ENCODE assay signal across 9 cellular contexts in the genomic region with DNA sequence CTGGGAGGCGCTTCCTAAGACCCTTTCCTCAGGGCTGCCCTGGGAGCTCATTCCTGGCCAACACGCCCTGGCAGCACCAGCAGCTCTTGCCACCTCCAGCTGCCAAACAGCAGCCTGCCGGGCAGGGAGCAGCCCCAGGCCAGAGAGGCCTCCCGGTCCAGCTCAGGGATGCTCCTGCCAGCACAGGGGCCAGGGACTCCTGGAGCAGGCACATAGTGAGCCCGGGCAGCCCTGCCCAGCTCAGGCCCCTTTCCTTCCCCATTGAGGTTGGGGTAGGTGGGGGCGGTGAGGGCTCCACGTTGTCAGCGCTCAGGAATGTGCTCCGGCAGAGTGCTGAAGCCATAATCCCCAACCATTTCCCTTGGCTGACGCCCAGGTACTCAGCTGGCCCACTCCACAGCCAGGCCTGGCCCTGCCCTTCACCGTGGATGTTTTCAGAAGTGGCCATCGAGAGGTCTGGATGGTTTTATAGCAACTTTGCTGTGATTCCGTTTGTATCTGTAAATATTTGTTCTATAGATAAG. TPM values are rescaled to one million over a fixed set of nuclear protein-coding genes. Genes with fewer than 3 reads are reported as not detected.
DNase-seq lines count a peak whose midpoint lies in the region; ATAC-seq and TF ChIP-seq lines count a peak whose summit lies in the region.
"Had no signal": no experiment of that assay in that cellular context is flagged by ENCODE, and none has a peak within 500 bp of the region (broad histone marks: within the 10 kb centered on the region; RNA-seq: fewer than 3 reads in every experiment).

No MANE protein-coding gene starts in this region.

- WGBS in neuronal stem cell (ENCODE audit: extremely low coverage in 2 of 2, insufficient read length in 2 of 2, insufficient replicate concordance in 1 of 2), 2 donors = no CpG with 5 or more reads among the region's 13 CpGs

- no peak for TF ChIP-seq CTCF in Calu3 (IDR thresholded peaks at IDR 0.05; ENCODE audit: unreplicated experiment)

- ATAC-seq in esophagus mucosa (peak; percentile 77), GM18502 (IDR thresholded peaks at IDR 0.05; ENCODE audit: poor library complexity, unreplicated experiment) (no peak), GM19351 (IDR thresholded peaks at IDR 0.05; ENCODE audit: unreplicated experiment) (no peak)

- H3K4me1 ChIP-seq in NT2/D1 (ENCODE audit: insufficient read depth, insufficient read length) (peaks cover 32% of the 10 kb centered on the region), neuronal stem cell (ENCODE audit: control insufficient read depth in 2 of 2, insufficient read depth in 1 of 2, low read depth in 1 of 2, low read length in 2 of 2) (no peaks in the 10 kb centered on the region)

- H3K18ac ChIP-seq in neuronal stem cell (ENCODE audit: low read length) = peak overlapping the region; percentile 71

- DNase-seq in Calu3 (peak; percentile 79), NT2/D1 (ENCODE audit: low read depth, low spot score) (peak; percentile 42), neuronal stem cell (ENCODE audit: low spot score) (no peak), KBM-7 (no peak), DMS114 treated with DMSO at 0.1 percent for 48 hours (lab: John Stamatoyannopoulos, UW; ENCODE audit: unreplicated experiment) (no peak)

- H3K36me3 ChIP-seq in NT2/D1 (ENCODE audit: insufficient read depth, insufficient read length, low read length) (peaks cover 89% of the 10 kb centered on the region), neuronal stem cell (replicated peaks in 1 of 2; ENCODE audit: control insufficient read depth in 2 of 2, insufficient read depth in 2 of 2, low read length in 2 of 2) (peaks cover 44 to 81% of the 10 kb centered on the region in 2 donors)

- H3K4me1 Mint-ChIP-seq in Calu3 (ENCODE audit: low read depth, unreplicated experiment) = peaks cover 10% of the 10 kb centered on the region

- peak overlapping the region; percentile 46 for H3K27ac ChIP-seq in neuronal stem cell (replicated peaks; ENCODE audit: low read length)

- peak overlapping the region; percentile 56 for H3K14ac ChIP-seq in neuronal stem cell (ENCODE audit: low read length)

- no peak overlapping the region for H3K4ac ChIP-seq in neuronal stem cell (ENCODE audit: low read length)

- H3K27me3 ChIP-seq in NT2/D1 (ENCODE audit: insufficient read depth, insufficient read length) (no peaks in the 10 kb centered on the region), neuronal stem cell (ENCODE audit: control insufficient read depth in 3 of 3, insufficient read depth in 3 of 3, low read depth in 1 of 3, low read length in 3 of 3) (no peaks in the 10 kb centered on the region)

- H3K9ac ChIP-seq in NT2/D1 (ENCODE audit: insufficient read length, low read depth) (peak overlapping the region; percentile 72), neuronal stem cell (ENCODE audit: low read depth, low read length, poor library complexity) (peak overlapping the region; percentile 50)

- no peak overlapping the region for H2AK5ac ChIP-seq in neuronal stem cell (ENCODE audit: low read depth, low read length)

- H2BK12ac ChIP-seq in neuronal stem cell (ENCODE audit: low read length) = no peak overlapping the region

- H3K23ac ChIP-seq in neuronal stem cell (ENCODE audit: low read depth, low read length, poor library complexity) = peak overlapping the region; percentile 97

- peak overlapping the region; percentile 19 for H2BK5ac ChIP-seq in neuronal stem cell (ENCODE audit: low read length)

- CTCF ChIA-PET in Calu3 (lab: Charles Lee) = interaction anchor here (0.6 to 0.7 kb wide), 2 partner anchors 38 to 593 kb away, joined by 3 read pairs; no protein-coding TSS in a partner anchor

- H3K9me3 ChIP-seq in NT2/D1 (ENCODE audit: insufficient read depth, low read length) (no peaks in the 10 kb centered on the region), neuronal stem cell (replicated peaks in 1 of 2; ENCODE audit: control insufficient read depth in 2 of 2, insufficient read depth in 1 of 2, low read depth in 1 of 2, low read length in 2 of 2) (no peaks in the 10 kb centered on the region)

- BruUV-seq in Calu3 (replicated peaks; lab: Mats Ljungman, UMichigan) = no TSS peak

- H3K27ac Mint-ChIP-seq in Calu3 (ENCODE audit: unreplicated experiment) = no peak overlapping the region

- H3K9me3 Mint-ChIP-seq in Calu3 (ENCODE audit: low read depth, unreplicated experiment) = no peaks in the 10 kb centered on the region

- peaks cover 51% of the 10 kb centered on the region for H3K36me3 Mint-ChIP-seq in Calu3 (ENCODE audit: insufficient read depth, unreplicated experiment)

- no peak overlapping the region for H2BK120ac ChIP-seq in neuronal stem cell (ENCODE audit: low read depth, low read length)

- H2BK15ac ChIP-seq in neuronal stem cell (ENCODE audit: low read length) = no peak overlapping the region

- in situ Hi-C loops in KBM-7 (cut with MboI; ENCODE audit: low pct_unique_long_range_greater_than_20kb, low sequenced_read_pairs) = loop anchor here (25.0 kb wide), 1 partner anchor 154 kb away; the partner anchor contains the start of genes MADD and NR1H3

- peak overlapping the region; percentile 48 for H4K8ac ChIP-seq in neuronal stem cell (ENCODE audit: low read depth, low read length)

- H3K27me3 Mint-ChIP-seq in Calu3 (ENCODE audit: unreplicated experiment) = no peaks in the 10 kb centered on the region

- H2AFZ ChIP-seq in neuronal stem cell (ENCODE audit: low read length) = no peak overlapping the region

- no peak overlapping the region for H3K4me3 ChIP-seq in NT2/D1 (ENCODE audit: insufficient read length, low read depth)
- no peak overlapping the region for H3K4me3 ChIP-seq in neuronal stem cell (ENCODE audit: low read length in 2 of 2)

- H3K4me3 Mint-ChIP-seq in Calu3 (ENCODE audit: low read depth, unreplicated experiment) = no peak overlapping the region

- intact Hi-C loops in Calu3 (cut with micrococcal nuclease; ENCODE audit: unreplicated experiment) = no loop called here

- no peak overlapping the region for H3K4me2 ChIP-seq in neuronal stem cell (ENCODE audit: insufficient read depth, low read length, poor library complexity, severe bottlenecking)

- peaks cover 4% of the 10 kb centered on the region for H3K79me1 ChIP-seq in neuronal stem cell (ENCODE audit: low read depth, low read length)

- peak overlapping the region; percentile 53 for H4K91ac ChIP-seq in neuronal stem cell (ENCODE audit: low read depth, low read length, poor library complexity)

RNA-seq across cellular contexts. Expression of gene SLC39A13, which starts 7.6 kb away (rescaled TPM):
- total RNA-seq in Calu3 (2022) (23.8 and 24.3 TPM in 2 replicates), esophagus mucosa (6.4 TPM)
- polyA plus RNA-seq in neuronal stem cell (2013, experiment 1 of 2) = 21.6 TPM
- 20.9 TPM for polyA plus RNA-seq in neuronal stem cell (2013, experiment 2 of 2)

RNA-seq across cellular contexts. Expression of gene PSMC3, which starts 10.2 kb away (rescaled TPM):
- total RNA-seq in Calu3 (2022) (154 and 173 TPM in 2 replicates), esophagus mucosa (88.2 TPM)
- polyA plus RNA-seq in neuronal stem cell (2013, experiment 1 of 2) = 74.9 TPM
- 75.0 TPM for polyA plus RNA-seq in neuronal stem cell (2013, experiment 2 of 2)

RNA-seq across cellular contexts. Expression of gene RAPSN, which starts 32.9 kb away (rescaled TPM):
- total RNA-seq in Calu3 (2022) (1.8 and 3.6 TPM in 2 replicates), esophagus mucosa (0.44 TPM)
- polyA plus RNA-seq in neuronal stem cell (2013, experiment 1 of 2) = not detected
- polyA plus RNA-seq in neuronal stem cell (2013, experiment 2 of 2) = 0.06 TPM
- total RNA-seq: temporal lobe had no signal

RNA-seq across cellular contexts. Expression of gene SPI1, which starts 37.7 kb away (rescaled TPM):
- not detected in 2 replicates for total RNA-seq in Calu3 (2022)
- total RNA-seq in esophagus mucosa = 2.2 TPM
- polyA plus RNA-seq in neuronal stem cell (2013, experiment 1 of 2) = not detected
- 0.03 TPM for polyA plus RNA-seq in neuronal stem cell (2013, experiment 2 of 2)

Comparison
In these comparisons a context has a peak if more than half of its experiments do, and no peak if none do; other contexts are left out.
1. DNase-seq: peak in Calu3 (single experiment) and NT2/D1 (single experiment); none in neuronal stem cell (single experiment), KBM-7 (single experiment) and DMS114 treated with DMSO at 0.1 percent for 48 hours (single experiment).